In the genomic region with DNA sequence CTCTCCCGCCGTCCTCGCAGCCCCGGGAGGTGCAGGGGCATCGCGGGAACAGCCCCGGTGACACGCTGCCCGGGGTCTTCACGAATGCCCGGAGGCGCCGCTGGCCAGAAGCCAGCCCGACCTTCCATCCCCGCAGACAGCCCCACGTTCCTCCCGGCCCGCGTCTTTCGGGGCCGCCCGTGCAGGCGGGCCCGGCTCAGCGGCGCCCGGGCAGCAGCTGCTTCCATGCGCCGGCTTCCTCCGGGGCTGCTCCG, we compare ENCODE assay signal across 1 cellular context.
TF ChIP-seq lines count a peak whose summit lies in the region.

No MANE protein-coding gene starts in this region.

TF ChIP-seq in IMR-90, 13 proteins besides CTCF, POLR2A, EP300 and RAD21:
- TF ChIP-seq CEBPB (IDR thresholded peaks at IDR 0.05; ENCODE audit: low read depth, low read length) (no peak), RFX5 (IDR thresholded peaks at IDR 0.05; ENCODE audit: low read depth, low read length) (no peak), RCOR1 (IDR thresholded peaks at IDR 0.05; ENCODE audit: insufficient replicate concordance, low read length) (no peak), MAFK (IDR thresholded peaks at IDR 0.05; ENCODE audit: low read depth, low read length) (no peak), CHD1 (IDR thresholded peaks at IDR 0.05; ENCODE audit: low read depth, low read length) (no peak), MAZ (IDR thresholded peaks at IDR 0.05; ENCODE audit: borderline replicate concordance, low read depth, low read length) (no peak), FOS (IDR thresholded peaks at IDR 0.05; ENCODE audit: low read depth, low read length) (no peak), MXI1 (IDR thresholded peaks at IDR 0.05; ENCODE audit: borderline replicate concordance, low read depth, low read length) (no peak), NFE2L2 (IDR thresholded peaks at IDR 0.05; ENCODE audit: low read depth, low read length) (no peak), BHLHE40 (IDR thresholded peaks at IDR 0.05; ENCODE audit: low read depth, low read length) (no peak), SMC3 (IDR thresholded peaks at IDR 0.05; ENCODE audit: low read depth, low read length) (no peak)
- TF ChIP-seq, protein P1, sequence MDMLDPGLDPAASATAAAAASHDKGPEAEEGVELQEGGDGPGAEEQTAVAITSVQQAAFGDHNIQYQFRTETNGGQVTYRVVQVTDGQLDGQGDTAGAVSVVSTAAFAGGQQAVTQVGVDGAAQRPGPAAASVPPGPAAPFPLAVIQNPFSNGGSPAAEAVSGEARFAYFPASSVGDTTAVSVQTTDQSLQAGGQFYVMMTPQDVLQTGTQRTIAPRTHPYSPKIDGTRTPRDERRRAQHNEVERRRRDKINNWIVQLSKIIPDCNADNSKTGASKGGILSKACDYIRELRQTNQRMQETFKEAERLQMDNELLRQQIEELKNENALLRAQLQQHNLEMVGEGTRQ (IDR thresholded peaks at IDR 0.05; ENCODE audit: low read depth, low read length): no peak
- TF ChIP-seq, protein P2, sequence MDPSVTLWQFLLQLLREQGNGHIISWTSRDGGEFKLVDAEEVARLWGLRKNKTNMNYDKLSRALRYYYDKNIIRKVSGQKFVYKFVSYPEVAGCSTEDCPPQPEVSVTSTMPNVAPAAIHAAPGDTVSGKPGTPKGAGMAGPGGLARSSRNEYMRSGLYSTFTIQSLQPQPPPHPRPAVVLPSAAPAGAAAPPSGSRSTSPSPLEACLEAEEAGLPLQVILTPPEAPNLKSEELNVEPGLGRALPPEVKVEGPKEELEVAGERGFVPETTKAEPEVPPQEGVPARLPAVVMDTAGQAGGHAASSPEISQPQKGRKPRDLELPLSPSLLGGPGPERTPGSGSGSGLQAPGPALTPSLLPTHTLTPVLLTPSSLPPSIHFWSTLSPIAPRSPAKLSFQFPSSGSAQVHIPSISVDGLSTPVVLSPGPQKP (IDR thresholded peaks at IDR 0.05; ENCODE audit: borderline replicate concordance, low read depth, low read length): no peak
TF ChIP-seq in IMR-90: peak in this region for 0.
